In the genomic region with DNA sequence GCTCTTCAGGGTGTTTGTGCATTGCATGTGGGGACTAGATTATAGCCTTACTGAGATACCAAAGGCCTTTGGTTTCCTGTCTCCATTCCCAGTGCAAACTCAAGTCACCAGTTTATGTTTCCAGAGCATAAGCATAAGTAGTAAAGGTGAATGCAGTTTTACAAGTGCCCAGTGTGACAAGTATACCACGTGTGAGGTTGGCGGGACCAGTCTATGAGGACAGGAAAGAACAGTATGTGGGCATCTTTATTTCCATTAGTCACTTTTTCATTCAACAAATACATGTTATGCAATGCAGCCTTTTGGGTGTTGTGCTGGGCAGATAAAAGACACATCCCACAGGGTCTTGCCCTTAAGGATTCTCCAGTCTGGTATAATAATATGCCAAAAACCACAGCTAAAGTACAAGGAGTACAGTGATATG, we compare ENCODE assay signal across 8 cellular contexts.
DNase-seq lines count a peak whose midpoint lies in the region; FAIRE-seq and TF ChIP-seq lines count a peak whose summit lies in the region.

No MANE protein-coding gene starts in this region.

- peaks cover 17% of the 10 kb centered on the region for H3K36me3 ChIP-seq in astrocyte (ENCODE audit: insufficient read depth, low read length)
- H3K36me3 ChIP-seq in mesenchymal stem cell (ENCODE audit: control insufficient read depth in 1 of 2, insufficient read depth in 2 of 2, low read depth in 1 of 2, low read length in 2 of 2), result peaks cover 7 to 23% of the 10 kb centered on the region in 2 experiments
- H3K36me3 ChIP-seq in tibial nerve, result peaks cover 0 to 17% (median 2%) of the 10 kb centered on the region in 3 donors
- peaks cover 0 to 11% of the 10 kb centered on the region in 2 donors for H3K36me3 ChIP-seq in neuronal stem cell (replicated peaks in 1 of 2; ENCODE audit: control insufficient read depth in 2 of 2, insufficient read depth in 2 of 2, low read length in 2 of 2)

- H2BK15ac ChIP-seq in mesenchymal stem cell (ENCODE audit: low read depth, poor library complexity, severe bottlenecking), result no peak overlapping the region
- no peak overlapping the region for H2BK15ac ChIP-seq in neuronal stem cell (ENCODE audit: low read length)

- no peak overlapping the region for H4K8ac ChIP-seq in mesenchymal stem cell (ENCODE audit: low read length)
- H4K8ac ChIP-seq in neuronal stem cell (ENCODE audit: low read depth, low read length), result no peak overlapping the region

- WGBS in mesenchymal stem cell, result 20% methylated on average over 1 of the region's 2 CpGs
- WGBS in tibial nerve, 2 donors, result 73 to 80% methylated on average over 2 of the region's 2 CpGs
- WGBS in neuronal stem cell (ENCODE audit: extremely low coverage in 2 of 2, insufficient read length in 2 of 2, insufficient replicate concordance in 1 of 2), 2 donors, result no CpG with 5 or more reads among the region's 2 CpGs

- H3K27me3 Mint-ChIP-seq in astrocyte (ENCODE audit: low read depth, unreplicated experiment), result no peaks in the 10 kb centered on the region

- peak overlapping the region; percentile 98 for H3K27ac Mint-ChIP-seq in astrocyte (ENCODE audit: unreplicated experiment)

- no peak overlapping the region for H2AFZ ChIP-seq in astrocyte (ENCODE audit: low read depth, low read length)
- H2AFZ ChIP-seq in mesenchymal stem cell (ENCODE audit: low read depth, low read length), result no peak overlapping the region
- no peak overlapping the region for H2AFZ ChIP-seq in neuronal stem cell (ENCODE audit: low read length)

- no peaks in the 10 kb centered on the region for H3K9me3 ChIP-seq in astrocyte (ENCODE audit: insufficient read depth, low read depth, low read length)
- no peaks in the 10 kb centered on the region for H3K9me3 ChIP-seq in mesenchymal stem cell (ENCODE audit: control insufficient read depth, low read length)
- H3K9me3 ChIP-seq in tibial nerve, result no peaks in the 10 kb centered on the region
- H3K9me3 ChIP-seq in neuronal stem cell (replicated peaks in 1 of 2; ENCODE audit: control insufficient read depth in 2 of 2, insufficient read depth in 1 of 2, low read depth in 1 of 2, low read length in 2 of 2), result peaks cover 0 to 3% of the 10 kb centered on the region in 2 donors

- FAIRE-seq in astrocyte (lab: Jason Lieb, UNC), result no peak

- peak overlapping the region; percentile 97 for H3K27ac ChIP-seq in astrocyte (ENCODE audit: low read depth, low read length)
- peak overlapping the region; percentile 97 for H3K27ac ChIP-seq in mesenchymal stem cell (ENCODE audit: low read length, poor library complexity, severe bottlenecking)
- H3K27ac ChIP-seq in tibial nerve, result peak overlapping the region; percentile 92 to 99 (median 98)
- H3K27ac ChIP-seq in neuronal stem cell (replicated peaks; ENCODE audit: low read length), result no peak overlapping the region

- H3K23ac ChIP-seq in mesenchymal stem cell (ENCODE audit: low read length in 2 of 2), result no peak overlapping the region
- H3K23ac ChIP-seq in neuronal stem cell (ENCODE audit: low read depth, low read length, poor library complexity), result no peak overlapping the region

- peaks cover 16% of the 10 kb centered on the region for H4K20me1 ChIP-seq in astrocyte (ENCODE audit: insufficient read depth, low read length)

- peaks cover 59% of the 10 kb centered on the region for H3K4me1 Mint-ChIP-seq in astrocyte (ENCODE audit: low read depth, unreplicated experiment)

- no peak for TF ChIP-seq POLR2A in tibial nerve (IDR thresholded peaks at IDR 0.05)

- H2BK5ac ChIP-seq in mesenchymal stem cell (ENCODE audit: low read depth, low read length, poor library complexity, severe bottlenecking) (no peak overlapping the region), neuronal stem cell (ENCODE audit: low read length) (no peak overlapping the region)

- TF ChIP-seq EP300 in tibial nerve (IDR thresholded peaks at IDR 0.05), result peak in 1 of 2 donors; percentile 69

- H3K9me3 Mint-ChIP-seq in astrocyte (ENCODE audit: unreplicated experiment), result no peaks in the 10 kb centered on the region

- peaks cover 9% of the 10 kb centered on the region for H3K36me3 Mint-ChIP-seq in astrocyte (ENCODE audit: low read depth, unreplicated experiment)

- peak overlapping the region; percentile 66 for H3K4me3 Mint-ChIP-seq in astrocyte (ENCODE audit: unreplicated experiment)

- H3K4me3 ChIP-seq in astrocyte (ENCODE audit: insufficient read depth, low read depth, low read length) (no peak overlapping the region), mesenchymal stem cell (ENCODE audit: insufficient read depth in 1 of 2, low read depth in 1 of 2, low read length in 2 of 2) (peak overlapping the region in 1 of 2 experiments; percentile 87), tibial nerve (no peak overlapping the region), neuronal stem cell (ENCODE audit: low read length in 2 of 2) (no peak overlapping the region)

- peak overlapping the region in 1 of 2 experiments; percentile 84 for H3K18ac ChIP-seq in mesenchymal stem cell (ENCODE audit: low read depth in 1 of 2, low read length in 2 of 2)
- no peak overlapping the region for H3K18ac ChIP-seq in neuronal stem cell (ENCODE audit: low read length)

- H4K91ac ChIP-seq in mesenchymal stem cell (ENCODE audit: low read length), result no peak overlapping the region
- H4K91ac ChIP-seq in neuronal stem cell (ENCODE audit: low read depth, low read length, poor library complexity), result no peak overlapping the region

- peaks cover 62% of the 10 kb centered on the region for H3K4me1 ChIP-seq in astrocyte (ENCODE audit: insufficient read depth, low read length)
- H3K4me1 ChIP-seq in mesenchymal stem cell (ENCODE audit: control insufficient read depth, insufficient read depth, low read depth, low read length), result peaks cover 10% of the 10 kb centered on the region
- H3K4me1 ChIP-seq in tibial nerve, result peaks cover 0 to 75% (median 53%) of the 10 kb centered on the region in 4 donors
- H3K4me1 ChIP-seq in neuronal stem cell (ENCODE audit: control insufficient read depth in 2 of 2, insufficient read depth in 1 of 2, low read depth in 1 of 2, low read length in 2 of 2), result peaks cover 10 to 46% of the 10 kb centered on the region in 2 donors

- H3K27me3 ChIP-seq in astrocyte (ENCODE audit: insufficient read depth, low read length) (no peaks in the 10 kb centered on the region), mesenchymal stem cell (ENCODE audit: control insufficient read depth in 1 of 2, insufficient read depth in 1 of 2, low read length in 2 of 2) (no peaks in the 10 kb centered on the region), tibial nerve (no peaks in the 10 kb centered on the region), neuronal stem cell (ENCODE audit: control insufficient read depth in 3 of 3, insufficient read depth in 3 of 3, low read depth in 1 of 3, low read length in 3 of 3) (no peaks in the 10 kb centered on the region)

- H2BK12ac ChIP-seq in mesenchymal stem cell (ENCODE audit: low read length in 2 of 2) (peak overlapping the region; percentile 59 to 70), neuronal stem cell (ENCODE audit: low read length) (no peak overlapping the region)

- no peak for TF ChIP-seq CTCF in astrocyte (IDR thresholded peaks at IDR 0.05; ENCODE audit: insufficient read depth, low read depth, low read length)
- TF ChIP-seq CTCF in tibial nerve (IDR thresholded peaks at IDR 0.05), result no peak

- no peak overlapping the region for H2BK120ac ChIP-seq in mesenchymal stem cell (ENCODE audit: low read depth, low read length)
- H2BK120ac ChIP-seq in neuronal stem cell (ENCODE audit: low read depth, low read length), result no peak overlapping the region

- H3K14ac ChIP-seq in mesenchymal stem cell (ENCODE audit: low read length in 2 of 2) (no peak overlapping the region), neuronal stem cell (ENCODE audit: low read length) (no peak overlapping the region)

- H3K4ac ChIP-seq in mesenchymal stem cell (ENCODE audit: low read depth in 1 of 2, low read length in 2 of 2), result peak overlapping the region in 1 of 2 experiments; percentile 76
- H3K4ac ChIP-seq in neuronal stem cell (ENCODE audit: low read length), result no peak overlapping the region

- H3K4me2 ChIP-seq in astrocyte (ENCODE audit: low read length), result peak overlapping the region; percentile 91
- H3K4me2 ChIP-seq in mesenchymal stem cell (ENCODE audit: low read length, poor library complexity, severe bottlenecking), result no peak overlapping the region
- H3K4me2 ChIP-seq in neuronal stem cell (ENCODE audit: insufficient read depth, low read length, poor library complexity, severe bottlenecking), result no peak overlapping the region

- H2AK5ac ChIP-seq in mesenchymal stem cell (ENCODE audit: low read length, severe bottlenecking) (peak overlapping the region; percentile 85), neuronal stem cell (ENCODE audit: low read depth, low read length) (no peak overlapping the region)

- peak overlapping the region; percentile 98 for H3K9ac ChIP-seq in astrocyte (ENCODE audit: low read length)
- H3K9ac ChIP-seq in mesenchymal stem cell (ENCODE audit: low read length), result peak overlapping the region; percentile 98
- no peak overlapping the region for H3K9ac ChIP-seq in neuronal stem cell (ENCODE audit: low read depth, low read length, poor library complexity)

- peaks cover 65% of the 10 kb centered on the region for H3K79me2 ChIP-seq in astrocyte (ENCODE audit: insufficient read depth, low read length)

- H3K79me1 ChIP-seq in mesenchymal stem cell (replicated peaks; ENCODE audit: low read length, poor library complexity, severe bottlenecking) (no peaks in the 10 kb centered on the region), neuronal stem cell (ENCODE audit: low read depth, low read length) (no peaks in the 10 kb centered on the region)

- DNase-seq in NK-92 treated with Interleukin-12 subunit alpha and Interleukin-12 subunit beta, amount 100 ng/mL, for 24 hours (lab: John Stamatoyannopoulos, UW), result peak; percentile 46
- no peak for DNase-seq in NK-92 (lab: John Stamatoyannopoulos, UW; ENCODE audit: unreplicated experiment)
- no peak for DNase-seq in astrocyte (ENCODE audit: low read depth)
- DNase-seq in mesenchymal stem cell, result peak; percentile 72
- DNase-seq in tibial nerve (ENCODE audit: low spot score in 2 of 2), result peak in 1 of 2 donors; percentile 50
- no peak for DNase-seq in T1000 (lab: John Stamatoyannopoulos, UW)
- no peak for DNase-seq in neuronal stem cell (ENCODE audit: low spot score)
- no peak for DNase-seq in HK-2 (ENCODE audit: unreplicated experiment)

Comparison
In these comparisons a context has a peak if more than half of its experiments do, and no peak if none do; other contexts are left out.
1. DNase-seq: peak in NK-92 treated with Interleukin-12 subunit alpha and Interleukin-12 subunit beta, amount 100 ng/mL, for 24 hours (single experiment) and mesenchymal stem cell (single experiment); none in NK-92 (single experiment), astrocyte (single experiment), T1000 (single experiment), neuronal stem cell (single experiment) and HK-2 (single experiment).